In the genomic region with DNA sequence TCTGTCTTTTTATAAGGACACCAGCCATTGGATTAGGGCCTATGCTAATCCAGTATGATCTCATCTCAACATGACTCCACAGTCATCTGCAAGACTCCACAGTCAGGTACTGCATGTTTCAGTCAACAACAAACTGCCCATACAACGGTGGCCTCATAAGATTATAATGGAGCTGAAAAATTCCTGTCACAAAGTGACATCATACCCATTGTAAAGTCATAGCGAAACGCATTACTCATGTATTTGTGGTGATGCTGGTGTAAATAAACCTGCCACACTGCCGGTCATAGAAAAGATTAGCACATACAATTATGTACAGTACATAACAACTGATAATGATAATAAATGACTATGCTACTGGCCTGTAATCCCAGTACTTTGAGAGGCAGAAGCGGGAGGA, we compare ENCODE assay signal across 19 cellular contexts.
DNase-seq lines count a peak whose midpoint lies in the region; ATAC-seq and TF ChIP-seq lines count a peak whose summit lies in the region.
"Had no signal": no experiment of that assay in that cellular context is flagged by ENCODE, and none has a peak within 500 bp of the region (broad histone marks: within the 10 kb centered on the region; RNA-seq: fewer than 3 reads in every experiment).

No MANE protein-coding gene starts in this region.

- CTCF ChIA-PET in Panc1 (lab: Charles Lee) = no interaction called here

- DNase-seq in GM06990 (ENCODE audit: extremely low read depth, insufficient read length) (peak; percentile 13), Panc1 (ENCODE audit: low read depth, low spot score) (peak; percentile 61), fibroblast of villous mesenchyme (ENCODE audit: low read depth) (peak; percentile 12), HPDE6-E6E7 (ENCODE audit: extremely low spot score) (no peak), NCI-H510A treated with DMSO at 0.1 percent for 48 hours (lab: John Stamatoyannopoulos, UW) (no peak), NCI-H1092 treated with DMSO at 0.1 percent for 48 hours (lab: John Stamatoyannopoulos, UW) (no peak)
- DNase-seq: central memory CD4-positive, alpha-beta T cell; effector CD4-positive, alpha-beta T cell; EL; H9; IMR-90; left cardiac atrium; MV-4-11; NCI-H526 treated with DMSO at 0.1 percent for 48 hours; substantia nigra had no signal

- H3K27ac ChIP-seq in Panc1 (ENCODE audit: low read length) = no peak overlapping the region
- H3K27ac ChIP-seq: neutrophil, right atrium auricular region had no signal

- TF ChIP-seq CTCF in GM06990 (IDR thresholded peaks at IDR 0.05; ENCODE audit: insufficient read depth, low read length, poor library complexity, severe bottlenecking) (no peak), Panc1 (IDR thresholded peaks at IDR 0.05) (no peak), fibroblast of villous mesenchyme (IDR thresholded peaks at IDR 0.05; ENCODE audit: insufficient read depth, low read depth, low read length) (no peak)

- no peaks in the 10 kb centered on the region for H3K36me3 ChIP-seq in GM06990 (ENCODE audit: control insufficient read depth, insufficient read depth, low read length)
- no peaks in the 10 kb centered on the region for H3K36me3 ChIP-seq in Panc1 (ENCODE audit: control insufficient read depth, insufficient read depth, low read length)
- H3K36me3 ChIP-seq: neutrophil, right atrium auricular region had no signal

- H3K4me3 ChIP-seq in GM06990 (replicated peaks; ENCODE audit: low read depth, low read length) = no peak overlapping the region
- no peak overlapping the region for H3K4me3 ChIP-seq in Panc1 (ENCODE audit: low read depth in 2 of 2, low read length in 2 of 2)
- no peak overlapping the region for H3K4me3 ChIP-seq in fibroblast of villous mesenchyme (ENCODE audit: low read depth, low read length)
- H3K4me3 ChIP-seq: right atrium auricular region had no signal

- ATAC-seq in GM19463 (IDR thresholded peaks at IDR 0.05; ENCODE audit: unreplicated experiment) (peak; percentile 57), Panc1 (no peak)
- ATAC-seq: left cardiac atrium, WTC11 had no signal

- in situ Hi-C loops in Panc1 (cut with HindIII; ENCODE audit: low pct_unique_long_range_greater_than_20kb, low sequenced_read_pairs) = no loop called here

- no TSS peak for BruUV-seq in Panc1 (replicated peaks; lab: Mats Ljungman, UMichigan)

- POLR2A ChIA-PET in Panc1 (lab: Charles Lee) = no interaction called here

- no peaks in the 10 kb centered on the region for H3K4me1 ChIP-seq in Panc1 (ENCODE audit: control insufficient read depth, insufficient read depth, low read length)
- H3K4me1 ChIP-seq: right atrium auricular region had no signal

- H3K9me3 ChIP-seq in Panc1 (ENCODE audit: control insufficient read depth, insufficient read depth, low read depth, low read length) = no peaks in the 10 kb centered on the region
- H3K9me3 ChIP-seq: neutrophil, right atrium auricular region had no signal

- H3K27me3 ChIP-seq in GM06990 (replicated peaks; ENCODE audit: control insufficient read depth, insufficient read depth, low read length) (no peaks in the 10 kb centered on the region), Panc1 (ENCODE audit: control insufficient read depth, insufficient read depth, low read length) (no peaks in the 10 kb centered on the region; the same call in 1 of the 2 replicates)
- H3K27me3 ChIP-seq: neutrophil, right atrium auricular region had no signal

- intact Hi-C loops in Panc1 (cut with micrococcal nuclease; ENCODE audit: unreplicated experiment) = no loop called here

Comparison
In these comparisons a context has a peak if more than half of its experiments do, and no peak if none do; other contexts are left out.
1. DNase-seq: peak in GM06990 (single experiment), Panc1 (single experiment) and fibroblast of villous mesenchyme (single experiment); none in HPDE6-E6E7 (single experiment), NCI-H510A treated with DMSO at 0.1 percent for 48 hours (single experiment) and NCI-H1092 treated with DMSO at 0.1 percent for 48 hours (single experiment).